In genomic region chr6:15791401-15792137, GRCh38 we compare ENCODE assay signal across 17 cellular contexts.
DNase-seq lines count a peak whose midpoint lies in the region; ATAC-seq, FAIRE-seq and TF ChIP-seq lines count a peak whose summit lies in the region.
"Had no signal": no experiment of that assay in that cellular context is flagged by ENCODE, and none has a peak within 500 bp of the region (broad histone marks: within the 10 kb centered on the region; RNA-seq: fewer than 3 reads in every experiment).

No MANE protein-coding gene starts in this region.

- no peak for FAIRE-seq in astrocyte (lab: Jason Lieb, UNC)
- FAIRE-seq: endometrium, urothelium cell line had no signal

- H3K4me2 ChIP-seq in astrocyte (ENCODE audit: low read length) (no peak overlapping the region), osteoblast (ENCODE audit: insufficient read depth, low read length) (no peak overlapping the region)

- H3K4me1 Mint-ChIP-seq in astrocyte (ENCODE audit: low read depth, unreplicated experiment), result peaks cover 38% of the 10 kb centered on the region
- H3K4me1 Mint-ChIP-seq: B cell had no signal

- H3K4me1 ChIP-seq in astrocyte (ENCODE audit: insufficient read depth, low read length) (no peaks in the 10 kb centered on the region), gastrocnemius medialis (peaks cover 45 to 49% of the 10 kb centered on the region in 2 donors), osteoblast (ENCODE audit: insufficient read depth, low read length) (no peaks in the 10 kb centered on the region)
- H3K4me1 ChIP-seq: parathyroid adenoma had no signal

- peak overlapping the region; percentile 12 for H3K4me3 Mint-ChIP-seq in astrocyte (ENCODE audit: unreplicated experiment)
- H3K4me3 Mint-ChIP-seq: activated CD8-positive, alpha-beta T cell treated with anti-CD3 and anti-CD28 coated beads for 36 hours; B cell had no signal

- ATAC-seq in gastrocnemius medialis (peak in 1 of 2 donors; percentile 18), HG03108 (IDR thresholded peaks at IDR 0.05; ENCODE audit: unreplicated experiment) (no peak), HG03045 (IDR thresholded peaks at IDR 0.05; ENCODE audit: unreplicated experiment) (no peak), GM18511 (IDR thresholded peaks at IDR 0.05; ENCODE audit: unreplicated experiment) (no peak)
- ATAC-seq: activated CD8-positive, alpha-beta T cell treated with anti-CD3 and anti-CD28 coated beads for 36 hours had no signal

- TF ChIP-seq CTCF in astrocyte (IDR thresholded peaks at IDR 0.05; ENCODE audit: insufficient read depth, low read depth, low read length), result no peak
- no peak for TF ChIP-seq CTCF in gastrocnemius medialis (IDR thresholded peaks at IDR 0.05 in 4 of 5, conservative IDR thresholded peaks at IDR 0.05 in 1 of 5)
- TF ChIP-seq CTCF in osteoblast (IDR thresholded peaks at IDR 0.05; ENCODE audit: extremely low read depth, low read depth, low read length), result no peak

- in situ Hi-C loops in gastrocnemius medialis (cut with MboI; ENCODE audit: low sequenced_read_pairs in 4 of 4), result no loop called here

- no peak overlapping the region for H3K9ac ChIP-seq in astrocyte (ENCODE audit: low read length)
- H3K9ac ChIP-seq: parathyroid adenoma had no signal

- no peak for TF ChIP-seq POLR2A in gastrocnemius medialis (IDR thresholded peaks at IDR 0.05)

- no peaks in the 10 kb centered on the region for H3K36me3 Mint-ChIP-seq in astrocyte (ENCODE audit: low read depth, unreplicated experiment)

- H3K27me3 ChIP-seq in astrocyte (ENCODE audit: insufficient read depth, low read length) (no peaks in the 10 kb centered on the region), gastrocnemius medialis (no peaks in the 10 kb centered on the region), osteoblast (ENCODE audit: insufficient read depth, low read length) (no peaks in the 10 kb centered on the region)

- H3K4me3 ChIP-seq in astrocyte (ENCODE audit: insufficient read depth, low read depth, low read length), result no peak overlapping the region
- H3K4me3 ChIP-seq in gastrocnemius medialis, result no peak overlapping the region
- no peak overlapping the region for H3K4me3 ChIP-seq in osteoblast (ENCODE audit: insufficient read depth, low read length)

- H3K9me3 Mint-ChIP-seq in astrocyte (ENCODE audit: unreplicated experiment), result peaks cover 8% of the 10 kb centered on the region
- H3K9me3 Mint-ChIP-seq: activated CD8-positive, alpha-beta T cell treated with anti-CD3 and anti-CD28 coated beads for 36 hours had no signal

- H2AFZ ChIP-seq in astrocyte (ENCODE audit: low read depth, low read length), result no peak overlapping the region
- no peak overlapping the region for H2AFZ ChIP-seq in osteoblast (ENCODE audit: low read length)
- H2AFZ ChIP-seq: parathyroid adenoma had no signal

- H3K79me2 ChIP-seq in astrocyte (ENCODE audit: insufficient read depth, low read length) (no peaks in the 10 kb centered on the region), osteoblast (ENCODE audit: insufficient read depth, low read length) (no peaks in the 10 kb centered on the region)
- H3K79me2 ChIP-seq: parathyroid adenoma had no signal

- intact Hi-C loops in gastrocnemius medialis (cut with DNase I; ENCODE audit: low total_unique reads), result loop anchor here (2.0 to 5.0 kb wide), 4 partner anchors 93 to 336 kb away; partner anchors contain the start of gene MYLIP

- peaks cover 2% of the 10 kb centered on the region for H3K27me3 Mint-ChIP-seq in astrocyte (ENCODE audit: low read depth, unreplicated experiment)
- H3K27me3 Mint-ChIP-seq: activated CD8-positive, alpha-beta T cell treated with anti-CD3 and anti-CD28 coated beads for 36 hours had no signal

- DNase-seq in DMS53 (lab: John Stamatoyannopoulos, UW) (peak; percentile 75), astrocyte (ENCODE audit: low read depth) (no peak), kidney glomerular epithelial cell (lab: John Stamatoyannopoulos, UW) (peak; percentile 63), gastrocnemius medialis (peak in 1 of 2 donors; percentile 39), osteoblast (ENCODE audit: insufficient read length, low spot score, missing footprints) (no peak)
- DNase-seq: activated CD8-positive, alpha-beta T cell treated with anti-CD3 and anti-CD28 coated beads for 36 hours; KG1; NCI-H146; Right ventricle myocardium superior; T1000 had no signal

- H4K20me1 ChIP-seq in astrocyte (ENCODE audit: insufficient read depth, low read length) (no peaks in the 10 kb centered on the region), osteoblast (ENCODE audit: insufficient read depth, low read length) (no peaks in the 10 kb centered on the region)

- H3K27ac Mint-ChIP-seq in astrocyte (ENCODE audit: unreplicated experiment), result peak overlapping the region; percentile 60
- H3K27ac Mint-ChIP-seq: activated CD8-positive, alpha-beta T cell treated with anti-CD3 and anti-CD28 coated beads for 36 hours; B cell had no signal

- H3K36me3 ChIP-seq in astrocyte (ENCODE audit: insufficient read depth, low read length), result no peaks in the 10 kb centered on the region
- no peaks in the 10 kb centered on the region for H3K36me3 ChIP-seq in gastrocnemius medialis
- no peaks in the 10 kb centered on the region for H3K36me3 ChIP-seq in osteoblast (ENCODE audit: insufficient read depth, low read length)

- H3K9me3 ChIP-seq in astrocyte (ENCODE audit: insufficient read depth, low read depth, low read length), result no peaks in the 10 kb centered on the region
- no peaks in the 10 kb centered on the region for H3K9me3 ChIP-seq in gastrocnemius medialis
- H3K9me3 ChIP-seq in osteoblast (ENCODE audit: low read depth, low read length), result no peaks in the 10 kb centered on the region

- H3K27ac ChIP-seq in astrocyte (ENCODE audit: low read depth, low read length) (no peak overlapping the region), gastrocnemius medialis (peak overlapping the region in 3 of 4 donors; percentile 77 to 83 (median 79)), osteoblast (ENCODE audit: low read depth, low read length) (no peak overlapping the region)
- H3K27ac ChIP-seq: parathyroid adenoma had no signal

Comparison
In these comparisons a context has a peak if more than half of its experiments do, and no peak if none do; other contexts are left out.
1. DNase-seq: peak in DMS53 (single experiment) and kidney glomerular epithelial cell (single experiment); none in astrocyte (single experiment) and osteoblast (single experiment).
2. H3K27ac ChIP-seq: peak in gastrocnemius medialis (3 of 4); none in astrocyte (single experiment) and osteoblast (single experiment).